8 cellular contexts compared by ENCODE assay signal in the genomic region with DNA sequence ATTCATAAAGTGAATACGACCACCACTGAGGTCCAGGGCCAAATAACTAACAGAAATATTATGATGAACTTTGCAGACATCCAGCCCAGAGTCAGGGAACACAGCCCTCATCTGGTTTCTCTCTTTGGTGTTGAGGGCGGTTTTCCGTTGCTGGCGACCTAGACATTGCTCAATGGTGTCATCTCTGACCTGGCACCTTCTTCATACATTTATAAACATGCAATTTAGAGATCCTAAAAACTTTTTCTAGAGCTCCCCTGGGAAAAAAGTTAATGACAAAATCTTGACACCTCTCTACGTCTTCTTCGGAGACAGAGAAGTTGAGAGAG. TPM values are rescaled to one million over a fixed set of nuclear protein-coding genes. Genes with fewer than 3 reads are reported as not detected.
DNase-seq lines count a peak whose midpoint lies in the region; ATAC-seq and TF ChIP-seq lines count a peak whose summit lies in the region.

No MANE protein-coding gene starts in this region.

- no peaks in the 10 kb centered on the region for H3K9me3 ChIP-seq in right cardiac atrium (ENCODE audit: control insufficient read depth, low read length)
- no peaks in the 10 kb centered on the region for H3K9me3 ChIP-seq in smooth muscle cell (replicated peaks; ENCODE audit: low read depth)

- intact Hi-C loops in right cardiac atrium (cut with DNase I), result loop anchor here in 2 of 4 donors (10.0 kb wide), 2 partner anchors 165 to 335 kb away; partner anchors contain the start of gene CCAR1 (in 2 of the 2)

- H3K4me3 Mint-ChIP-seq in WTC11, result peak overlapping the region; percentile 98

- WGBS in right cardiac atrium, result 3% methylated on average over 6 of the region's 6 CpGs
- WGBS in smooth muscle cell (ENCODE audit: low lambda C conversion rate), result 7% methylated on average over 6 of the region's 6 CpGs

- H3K27me3 Mint-ChIP-seq in WTC11 (ENCODE audit: low read depth), result no peaks in the 10 kb centered on the region; the same call in 1 of the 2 replicates

- no peak for TF ChIP-seq EP300 in Ishikawa (IDR thresholded peaks at IDR 0.05; ENCODE audit: borderline replicate concordance)

- peaks cover 9% of the 10 kb centered on the region for H4K20me1 ChIP-seq in smooth muscle cell (ENCODE audit: low read depth)

- no peaks in the 10 kb centered on the region for H3K4me1 ChIP-seq in right cardiac atrium (ENCODE audit: control insufficient read depth, insufficient read depth, low read length)
- H3K4me1 ChIP-seq in smooth muscle cell (ENCODE audit: low read depth), result peaks cover 13% of the 10 kb centered on the region

- H3K9me3 Mint-ChIP-seq in WTC11, result no peaks in the 10 kb centered on the region

- no peak for TF ChIP-seq CTCF in WTC11 (IDR thresholded peaks at IDR 0.05)
- TF ChIP-seq CTCF in smooth muscle cell (IDR thresholded peaks at IDR 0.05; ENCODE audit: borderline replicate concordance, insufficient read depth, poor library complexity, severe bottlenecking), result no peak

- H2AFZ ChIP-seq in smooth muscle cell (ENCODE audit: low read depth), result peak overlapping the region; percentile 97

- CTCF ChIA-PET in WTC11 (lab: Charles Lee), result interaction anchor here (1.9 to 2.7 kb wide), 2 partner anchors 9 to 40 kb away, joined by 6 to 15 read pairs; no protein-coding TSS in a partner anchor

- ATAC-seq in WTC11 (no peak), right cardiac atrium (peak in 1 of 2 donors; percentile 11), GM19397 (IDR thresholded peaks at IDR 0.05; ENCODE audit: unreplicated experiment) (no peak), HG02678 (IDR thresholded peaks at IDR 0.05; ENCODE audit: unreplicated experiment) (no peak), HG03439 (IDR thresholded peaks at IDR 0.05; ENCODE audit: unreplicated experiment) (no peak)

- no peak overlapping the region for H3K27ac ChIP-seq in right cardiac atrium (ENCODE audit: low read length)
- no peak overlapping the region for H3K27ac ChIP-seq in smooth muscle cell (ENCODE audit: low read depth)

- no peaks in the 10 kb centered on the region for H3K27me3 ChIP-seq in right cardiac atrium (ENCODE audit: control insufficient read depth, insufficient read depth)
- no peaks in the 10 kb centered on the region for H3K27me3 ChIP-seq in smooth muscle cell (ENCODE audit: low read depth)

- peaks cover 15% of the 10 kb centered on the region for H3K79me2 ChIP-seq in smooth muscle cell (ENCODE audit: low read depth)

- H3K4me3 ChIP-seq in right cardiac atrium (ENCODE audit: low read length) (peak overlapping the region; percentile 83), smooth muscle cell (peak overlapping the region; percentile 86)

- H3K36me3 Mint-ChIP-seq in WTC11, result peaks cover 8% of the 10 kb centered on the region

- H3K9ac ChIP-seq in smooth muscle cell (ENCODE audit: low read depth), result no peak overlapping the region

- POLR2A ChIA-PET in WTC11 (lab: Charles Lee), result interaction anchor here (0.6 to 4.9 kb wide), 9 partner anchors 9 to 161 kb away, joined by 3 to 61 read pairs (median 4); partner anchors contain the start of genes CCAR1 and DNA2

- H3K36me3 ChIP-seq in smooth muscle cell (ENCODE audit: low read depth), result no peaks in the 10 kb centered on the region

- TF ChIP-seq RAD21 in Ishikawa (IDR thresholded peaks at IDR 0.05; ENCODE audit: low read depth), result no peak

- DNase-seq in WTC11 (ENCODE audit: low spot score) (no peak), right cardiac atrium (no peak), smooth muscle cell (lab: John Stamatoyannopoulos, UW; ENCODE audit: unreplicated experiment) (no peak)
- no peak for DNase-seq in activated CD4-positive, CD25-positive, alpha-beta regulatory T cell (lab: John Stamatoyannopoulos, UW)

- peaks cover 29% of the 10 kb centered on the region for H3K4me1 Mint-ChIP-seq in WTC11

- peaks cover 7% of the 10 kb centered on the region for H3F3A ChIP-seq in smooth muscle cell (ENCODE audit: low read depth)

- H3K27ac Mint-ChIP-seq in WTC11, result no peak overlapping the region

- peak overlapping the region; percentile 98 for H3K4me2 ChIP-seq in smooth muscle cell

TF ChIP-seq in Ishikawa, 13 proteins besides CTCF, POLR2A, EP300 and RAD21:
- TF ChIP-seq CEBPB (IDR thresholded peaks at IDR 0.05) (peak; percentile 55), EGR1 (IDR thresholded peaks at IDR 0.05) (no peak)

TF ChIP-seq in WTC11, 78 proteins besides CTCF, POLR2A, EP300 and RAD21:
- TF ChIP-seq ATF1 (CRISPR knock-in tag; IDR thresholded peaks at IDR 0.05) (no peak), PRDM15 (CRISPR knock-in tag; IDR thresholded peaks at IDR 0.05) (no peak), ZNF317 (CRISPR knock-in tag; IDR thresholded peaks at IDR 0.05; ENCODE audit: borderline replicate concordance, low read depth) (no peak), SOX15 (CRISPR knock-in tag; IDR thresholded peaks at IDR 0.05) (no peak), CREM (CRISPR knock-in tag; IDR thresholded peaks at IDR 0.05) (no peak), ZBTB21 (CRISPR knock-in tag; IDR thresholded peaks at IDR 0.05; ENCODE audit: borderline replicate concordance) (no peak), USF1 (CRISPR knock-in tag; IDR thresholded peaks at IDR 0.05) (no peak)
- TF ChIP-seq, protein P1, sequence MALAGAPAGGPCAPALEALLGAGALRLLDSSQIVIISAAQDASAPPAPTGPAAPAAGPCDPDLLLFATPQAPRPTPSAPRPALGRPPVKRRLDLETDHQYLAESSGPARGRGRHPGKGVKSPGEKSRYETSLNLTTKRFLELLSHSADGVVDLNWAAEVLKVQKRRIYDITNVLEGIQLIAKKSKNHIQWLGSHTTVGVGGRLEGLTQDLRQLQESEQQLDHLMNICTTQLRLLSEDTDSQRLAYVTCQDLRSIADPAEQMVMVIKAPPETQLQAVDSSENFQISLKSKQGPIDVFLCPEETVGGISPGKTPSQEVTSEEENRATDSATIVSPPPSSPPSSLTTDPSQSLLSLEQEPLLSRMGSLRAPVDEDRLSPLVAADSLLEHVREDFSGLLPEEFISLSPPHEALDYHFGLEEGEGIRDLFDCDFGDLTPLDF (CRISPR knock-in tag; IDR thresholded peaks at IDR 0.05), result no peak
- TF ChIP-seq, protein P2, sequence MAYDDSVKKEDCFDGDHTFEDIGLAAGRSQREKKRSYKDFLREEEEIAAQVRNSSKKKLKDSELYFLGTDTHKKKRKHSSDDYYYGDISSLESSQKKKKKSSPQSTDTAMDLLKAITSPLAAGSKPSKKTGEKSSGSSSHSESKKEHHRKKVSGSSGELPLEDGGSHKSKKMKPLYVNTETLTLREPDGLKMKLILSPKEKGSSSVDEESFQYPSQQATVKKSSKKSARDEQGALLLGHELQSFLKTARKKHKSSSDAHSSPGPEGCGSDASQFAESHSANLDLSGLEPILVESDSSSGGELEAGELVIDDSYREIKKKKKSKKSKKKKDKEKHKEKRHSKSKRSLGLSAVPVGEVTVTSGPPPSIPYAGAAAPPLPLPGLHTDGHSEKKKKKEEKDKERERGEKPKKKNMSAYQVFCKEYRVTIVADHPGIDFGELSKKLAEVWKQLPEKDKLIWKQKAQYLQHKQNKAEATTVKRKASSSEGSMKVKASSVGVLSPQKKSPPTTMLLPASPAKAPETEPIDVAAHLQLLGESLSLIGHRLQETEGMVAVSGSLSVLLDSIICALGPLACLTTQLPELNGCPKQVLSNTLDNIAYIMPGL (CRISPR knock-in tag; IDR thresholded peaks at IDR 0.05), result no peak
TF ChIP-seq in WTC11: peak in this region for 0.

RNA-seq across cellular contexts. Expression of gene TET1, which starts 0.3 kb away (rescaled TPM):
- total RNA-seq in WTC11 (2021) (59.2 to 71.4 TPM (median 62.0 TPM) in 3 replicates), right cardiac atrium (1 to 10 TPM; 2.8 to 5.2 (median 4.5) TPM), smooth muscle cell (15.3 and 19.1 TPM in 2 replicates)
- polyA plus RNA-seq in right cardiac atrium (0.32 TPM), smooth muscle cell (2.1 and 2.5 TPM in 2 replicates)

RNA-seq across cellular contexts. Expression of gene SLC25A16, which starts 32.5 kb away (rescaled TPM):
- total RNA-seq in WTC11 (2021) (11.1 to 16.8 TPM (median 13.1 TPM) in 3 replicates), right cardiac atrium (10 to 100 TPM; 16.3 to 21.8 (median 18.9) TPM), smooth muscle cell (11.7 and 20.9 TPM in 2 replicates)
- polyA plus RNA-seq in right cardiac atrium (11.1 TPM), smooth muscle cell (5.3 and 6.9 TPM in 2 replicates)
